ENCODE assay signal across 22 cellular contexts in genomic region chrX:10797493-10797892, GRCh38.
DNase-seq lines count a peak whose midpoint lies in the region; ATAC-seq, FAIRE-seq and TF ChIP-seq lines count a peak whose summit lies in the region.
"Had no signal": no experiment of that assay in that cellular context is flagged by ENCODE, and none has a peak within 500 bp of the region (broad histone marks: within the 10 kb centered on the region; RNA-seq: fewer than 3 reads in every experiment).

No MANE protein-coding gene starts in this region.

- no peak overlapping the region; the same call in 1 of the 2 replicates for H3K27ac Mint-ChIP-seq in GM23338
- H3K27ac Mint-ChIP-seq in osteocyte (ENCODE audit: unreplicated experiment), result no peak overlapping the region
- H3K27ac Mint-ChIP-seq: CD14-positive monocyte had no signal

- no peak overlapping the region for H3K4ac ChIP-seq in mesendoderm (ENCODE audit: low read depth, low read length)

- no peak overlapping the region for H2AK5ac ChIP-seq in mesendoderm (ENCODE audit: low read length)

- H3K27me3 Mint-ChIP-seq in GM23338 (ENCODE audit: insufficient read depth, low read depth, poor library complexity) (peaks cover 2% of the 10 kb centered on the region), osteocyte (ENCODE audit: unreplicated experiment) (no peaks in the 10 kb centered on the region)

- POLR2A ChIA-PET in AG04449 (lab: Yijun Ruan, JAX) (no interaction called here), PC-3 (lab: Charles Lee; ENCODE audit: unreplicated experiment) (no interaction called here), endothelial cell of umbilical vein (lab: Charles Lee) (no interaction called here)

- H3K27ac ChIP-seq in PC-3 (ENCODE audit: low read length) (no peak overlapping the region), endothelial cell of umbilical vein (ENCODE audit: insufficient read depth, low read depth, low read length) (no peak overlapping the region), mesendoderm (ENCODE audit: low read depth, low read length) (no peak overlapping the region), GM23338 (ENCODE audit: low read depth) (no peak overlapping the region)
- H3K27ac ChIP-seq: gastroesophageal sphincter, stomach, upper lobe of left lung had no signal

- H3K9me1 ChIP-seq in endothelial cell of umbilical vein (replicated peaks; ENCODE audit: control insufficient read depth, extremely low read depth, insufficient read depth, low read length), result no peaks in the 10 kb centered on the region

- intact Hi-C loops in PC-3 (cut with micrococcal nuclease) (no loop called here), endothelial cell of umbilical vein (cut with micrococcal nuclease) (no loop called here)

- no peak for FAIRE-seq in endothelial cell of umbilical vein (lab: Jason Lieb, UNC)
- FAIRE-seq: G401.6, H1 had no signal

- H3K79me2 ChIP-seq in PC-3 (ENCODE audit: low read length) (no peaks in the 10 kb centered on the region), endothelial cell of umbilical vein (ENCODE audit: control insufficient read depth, insufficient read depth, low read length) (no peaks in the 10 kb centered on the region), mesendoderm (ENCODE audit: control insufficient read depth, insufficient read depth, low read length) (no peaks in the 10 kb centered on the region), GM23338 (replicated peaks; ENCODE audit: insufficient read depth) (no peaks in the 10 kb centered on the region)

- DNase-seq in AG04449 (ENCODE audit: low read depth, low spot score) (peak; percentile 2), PC-3 (peak; percentile 44), endothelial cell of umbilical vein (ENCODE audit: low read depth, low spot score) (peak; percentile 4), mesendoderm (peak; percentile 1), GM23338 (ENCODE audit: low spot score) (no peak), DMS 273 treated with DMSO at 0.1 percent for 48 hours (lab: John Stamatoyannopoulos, UW) (no peak), osteocyte (ENCODE audit: extremely low spot score, unreplicated experiment) (no peak)
- DNase-seq in stimulated activated CD4-positive, alpha-beta T cell treated with anti-CD3 and anti-CD28 coated beads, Interleukin-4, amount 100 ng/mL, for 1 hour, result no peak
- DNase-seq: activated CD4-positive, alpha-beta T cell treated with anti-CD3 and anti-CD28 coated beads, Interleukin-2, amount 50 U/mL, for 1 hour; activated CD8-positive, alpha-beta memory T cell treated with anti-CD3 and anti-CD28 coated beads, Interleukin-2, amount 50 U/mL, for 48 hours; activated gamma-delta T cell; amniotic stem cell; NCI-H1436 treated with DMSO at 0.1 percent for 48 hours; occipital lobe; stimulated activated CD4-positive, alpha-beta T cell treated with anti-CD3 and anti-CD28 coated beads, Interleukin-2, amount 100 ng/mL, for 24 hours; stomach; upper lobe of left lung had no signal

- H3K36me3 ChIP-seq in PC-3 (ENCODE audit: low read depth, low read length) (no peaks in the 10 kb centered on the region), endothelial cell of umbilical vein (ENCODE audit: control insufficient read depth in 2 of 2, extremely low read depth in 1 of 2, insufficient read depth in 2 of 2, low read length in 2 of 2) (no peaks in the 10 kb centered on the region), mesendoderm (ENCODE audit: control insufficient read depth, insufficient read depth, low read length) (no peaks in the 10 kb centered on the region), GM23338 (ENCODE audit: insufficient read depth) (no peaks in the 10 kb centered on the region)
- H3K36me3 ChIP-seq: gastroesophageal sphincter, stomach, upper lobe of left lung had no signal

- H3K36me3 Mint-ChIP-seq in GM23338 (ENCODE audit: low read depth) (no peaks in the 10 kb centered on the region; the same call in 2 of the 3 replicates), osteocyte (ENCODE audit: unreplicated experiment) (no peaks in the 10 kb centered on the region)
- H3K36me3 Mint-ChIP-seq: CD14-positive monocyte had no signal

- H3K9me2 ChIP-seq in PC-3 (replicated peaks; ENCODE audit: low read length), result no peaks in the 10 kb centered on the region
- H3K9me2 ChIP-seq in GM23338 (ENCODE audit: insufficient read depth), result no peaks in the 10 kb centered on the region

- no peaks in the 10 kb centered on the region for H3K9me3 Mint-ChIP-seq in GM23338
- peaks cover 21% of the 10 kb centered on the region for H3K9me3 Mint-ChIP-seq in osteocyte (ENCODE audit: unreplicated experiment)

- H3K4me1 ChIP-seq in PC-3 (ENCODE audit: insufficient read depth, low read length) (peaks cover 5% of the 10 kb centered on the region; the same call in 1 of the 2 replicates), endothelial cell of umbilical vein (ENCODE audit: control insufficient read depth, extremely low read depth, insufficient read depth, low read length) (no peaks in the 10 kb centered on the region), mesendoderm (ENCODE audit: control insufficient read depth, low read depth, low read length) (no peaks in the 10 kb centered on the region), GM23338 (ENCODE audit: insufficient read depth) (no peaks in the 10 kb centered on the region)
- H3K4me1 ChIP-seq: upper lobe of left lung had no signal

- H4K5ac ChIP-seq in mesendoderm (ENCODE audit: low read length), result no peak overlapping the region

- H4K8ac ChIP-seq in mesendoderm (ENCODE audit: low read depth, low read length), result no peak overlapping the region

- H3K23ac ChIP-seq in mesendoderm (ENCODE audit: low read length), result no peak overlapping the region

- no peak for ATAC-seq in PC-3
- no peak for ATAC-seq in GM23338
- ATAC-seq: gastroesophageal sphincter, sciatic nerve had no signal

- H3K4me3 ChIP-seq in AG04449 (ENCODE audit: low read depth, low read length), result no peak overlapping the region
- no peak overlapping the region for H3K4me3 ChIP-seq in PC-3 (ENCODE audit: low read length)
- no peak overlapping the region for H3K4me3 ChIP-seq in endothelial cell of umbilical vein (replicated peaks in 1 of 3; ENCODE audit: insufficient read depth in 1 of 3, low read depth in 1 of 3, low read length in 3 of 3)
- H3K4me3 ChIP-seq in mesendoderm (ENCODE audit: low read length), result no peak overlapping the region
- no peak overlapping the region for H3K4me3 ChIP-seq in GM23338
- H3K4me3 ChIP-seq: gastroesophageal sphincter, stomach, upper lobe of left lung had no signal

- TF ChIP-seq CTCF in AG04449 (IDR thresholded peaks at IDR 0.05; ENCODE audit: insufficient read depth, low read length, missing control alignments) (no peak), PC-3 (conservative IDR thresholded peaks at IDR 0.05; ENCODE audit: low read depth, low read length) (no peak), endothelial cell of umbilical vein (IDR thresholded peaks at IDR 0.05; ENCODE audit: extremely low read depth in 1 of 2, insufficient read depth in 1 of 2, low read depth in 1 of 2, low read length in 2 of 2) (no peak), GM23338 (conservative IDR thresholded peaks at IDR 0.05; ENCODE audit: low read depth in 2 of 2) (no peak), osteocyte (IDR thresholded peaks at IDR 0.05) (no peak)

- H2BK15ac ChIP-seq in mesendoderm (replicated peaks; ENCODE audit: low read depth), result no peak overlapping the region

- H3K4me3 Mint-ChIP-seq in GM23338, result no peak overlapping the region
- H3K4me3 Mint-ChIP-seq in osteocyte (ENCODE audit: unreplicated experiment), result no peak overlapping the region
- H3K4me3 Mint-ChIP-seq: CD14-positive monocyte had no signal

- no peak overlapping the region for H2BK5ac ChIP-seq in mesendoderm (ENCODE audit: low read length)

- BruUV-seq in PC-3 (replicated peaks; lab: Mats Ljungman, UMichigan), result no TSS peak
- BruUV-seq in endothelial cell of umbilical vein (replicated peaks; lab: Mats Ljungman, UMichigan), result no TSS peak

- TF ChIP-seq POLR2A in endothelial cell of umbilical vein (IDR thresholded peaks at IDR 0.05; ENCODE audit: low read depth, low read length), result no peak

- H2AFZ ChIP-seq in PC-3 (ENCODE audit: low read length) (no peak overlapping the region), endothelial cell of umbilical vein (ENCODE audit: low read depth, low read length) (no peak overlapping the region), GM23338 (no peak overlapping the region)

- H3F3A ChIP-seq in PC-3 (ENCODE audit: low read length, unreplicated experiment) (no peaks in the 10 kb centered on the region), GM23338 (replicated peaks; ENCODE audit: low read depth) (no peaks in the 10 kb centered on the region)

- H3K9ac ChIP-seq in PC-3 (ENCODE audit: low read length), result no peak overlapping the region
- no peak overlapping the region for H3K9ac ChIP-seq in endothelial cell of umbilical vein (replicated peaks; ENCODE audit: extremely low read depth, insufficient read depth, low read length)
- H3K9ac ChIP-seq in mesendoderm (ENCODE audit: low read length), result no peak overlapping the region

- H3K4me2 ChIP-seq in PC-3 (ENCODE audit: low read length), result no peak overlapping the region
- no peak overlapping the region for H3K4me2 ChIP-seq in endothelial cell of umbilical vein (ENCODE audit: insufficient read depth, low read length)
- no peak overlapping the region for H3K4me2 ChIP-seq in mesendoderm (ENCODE audit: low read length)
- H3K4me2 ChIP-seq in GM23338, result no peak overlapping the region

- H3K9me3 ChIP-seq in PC-3 (ENCODE audit: low read length), result no peaks in the 10 kb centered on the region
- no peaks in the 10 kb centered on the region for H3K9me3 ChIP-seq in endothelial cell of umbilical vein (replicated peaks; ENCODE audit: control insufficient read depth, insufficient read depth, low read length)
- H3K9me3 ChIP-seq: gastroesophageal sphincter, upper lobe of left lung had no signal

- H2BK120ac ChIP-seq in mesendoderm (ENCODE audit: low read depth, low read length), result no peak overlapping the region

- no CpG with 5 or more reads among the region's 3 CpGs for WGBS in mesendoderm (ENCODE audit: extremely low coverage, insufficient coverage, low lambda C conversion rate)

- H3K27me3 ChIP-seq in PC-3 (ENCODE audit: low read length) (no peaks in the 10 kb centered on the region), endothelial cell of umbilical vein (ENCODE audit: control insufficient read depth in 2 of 2, insufficient read depth in 2 of 2, low read length in 2 of 2) (no peaks in the 10 kb centered on the region), mesendoderm (ENCODE audit: insufficient read depth, low read length, poor library complexity) (no peaks in the 10 kb centered on the region), GM23338 (ENCODE audit: insufficient read depth) (no peaks in the 10 kb centered on the region)
- H3K27me3 ChIP-seq: gastroesophageal sphincter, stomach, upper lobe of left lung had no signal

- H4K20me1 ChIP-seq in PC-3 (ENCODE audit: low read length) (no peaks in the 10 kb centered on the region), endothelial cell of umbilical vein (replicated peaks; ENCODE audit: control insufficient read depth, extremely low read depth, insufficient read depth, low read length) (no peaks in the 10 kb centered on the region), GM23338 (replicated peaks; ENCODE audit: insufficient read depth) (no peaks in the 10 kb centered on the region)

- CTCF ChIA-PET in AG04449 (lab: Yijun Ruan, JAX) (no interaction called here), PC-3 (lab: Charles Lee) (no interaction called here), endothelial cell of umbilical vein (lab: Charles Lee) (no interaction called here)

- dilution Hi-C loops in endothelial cell of umbilical vein (cut with MboI; ENCODE audit: extremely low pct_ligation_motif_present, low sequenced_read_pairs), result no loop called here

- H3K18ac ChIP-seq in mesendoderm (ENCODE audit: low read length), result no peak overlapping the region

- no peak overlapping the region for H3K56ac ChIP-seq in mesendoderm (ENCODE audit: low read length)

- no peaks in the 10 kb centered on the region for H3K4me1 Mint-ChIP-seq in GM23338
- peaks cover 10% of the 10 kb centered on the region for H3K4me1 Mint-ChIP-seq in osteocyte (ENCODE audit: unreplicated experiment)
- H3K4me1 Mint-ChIP-seq: CD14-positive monocyte had no signal

- H3K79me1 ChIP-seq in mesendoderm (ENCODE audit: low read length), result no peaks in the 10 kb centered on the region

Comparison
In these comparisons a context has a peak if more than half of its experiments do, and no peak if none do; other contexts are left out.
1. DNase-seq: peak in AG04449 (single experiment), PC-3 (single experiment), endothelial cell of umbilical vein (single experiment) and mesendoderm (single experiment); none in GM23338 (single experiment), stimulated activated CD4-positive, alpha-beta T cell treated with anti-CD3 and anti-CD28 coated beads, Interleukin-4, amount 100 ng/mL, for 1 hour (single experiment), DMS 273 treated with DMSO at 0.1 percent for 48 hours (single experiment) and osteocyte (single experiment).